ENCODE assay signal across 2 cellular contexts in the genomic region with DNA sequence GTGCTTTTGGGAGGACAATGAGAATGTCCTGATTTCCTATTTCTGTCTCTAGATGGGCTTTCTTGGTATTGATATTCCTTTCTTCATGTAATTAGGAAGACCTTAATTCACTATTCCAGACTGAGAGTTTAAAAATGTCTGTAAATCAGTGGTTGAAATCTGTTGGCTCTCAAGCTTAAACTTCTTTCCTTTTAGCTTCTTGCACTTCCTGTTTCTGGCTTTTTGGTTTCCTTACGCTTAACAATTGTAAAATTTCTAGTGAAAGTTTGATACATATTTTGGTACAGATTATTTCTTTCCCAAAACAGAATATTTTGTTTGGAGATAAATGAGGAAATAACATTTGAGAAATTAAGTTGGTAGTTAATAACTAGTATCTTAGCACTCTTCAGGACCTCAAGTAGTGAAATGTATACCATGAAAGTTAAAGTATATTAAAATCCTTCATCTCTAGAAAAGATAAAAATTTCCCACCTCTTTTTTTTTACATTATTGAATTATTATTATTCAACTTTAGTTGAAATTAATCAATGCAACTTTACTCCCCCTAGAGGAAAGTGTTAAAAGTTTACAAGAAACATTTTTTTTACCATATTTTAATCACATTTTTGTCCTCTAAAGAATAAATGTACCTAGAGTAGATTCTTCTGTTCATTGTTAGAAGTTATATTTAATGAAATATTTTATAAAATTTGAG.
TF ChIP-seq lines count a peak whose summit lies in the region.

No MANE protein-coding gene starts in this region.

TF ChIP-seq in liver, 16 proteins besides CTCF, POLR2A, EP300 and RAD21 (continued from another document):
- TF ChIP-seq, protein P1, sequence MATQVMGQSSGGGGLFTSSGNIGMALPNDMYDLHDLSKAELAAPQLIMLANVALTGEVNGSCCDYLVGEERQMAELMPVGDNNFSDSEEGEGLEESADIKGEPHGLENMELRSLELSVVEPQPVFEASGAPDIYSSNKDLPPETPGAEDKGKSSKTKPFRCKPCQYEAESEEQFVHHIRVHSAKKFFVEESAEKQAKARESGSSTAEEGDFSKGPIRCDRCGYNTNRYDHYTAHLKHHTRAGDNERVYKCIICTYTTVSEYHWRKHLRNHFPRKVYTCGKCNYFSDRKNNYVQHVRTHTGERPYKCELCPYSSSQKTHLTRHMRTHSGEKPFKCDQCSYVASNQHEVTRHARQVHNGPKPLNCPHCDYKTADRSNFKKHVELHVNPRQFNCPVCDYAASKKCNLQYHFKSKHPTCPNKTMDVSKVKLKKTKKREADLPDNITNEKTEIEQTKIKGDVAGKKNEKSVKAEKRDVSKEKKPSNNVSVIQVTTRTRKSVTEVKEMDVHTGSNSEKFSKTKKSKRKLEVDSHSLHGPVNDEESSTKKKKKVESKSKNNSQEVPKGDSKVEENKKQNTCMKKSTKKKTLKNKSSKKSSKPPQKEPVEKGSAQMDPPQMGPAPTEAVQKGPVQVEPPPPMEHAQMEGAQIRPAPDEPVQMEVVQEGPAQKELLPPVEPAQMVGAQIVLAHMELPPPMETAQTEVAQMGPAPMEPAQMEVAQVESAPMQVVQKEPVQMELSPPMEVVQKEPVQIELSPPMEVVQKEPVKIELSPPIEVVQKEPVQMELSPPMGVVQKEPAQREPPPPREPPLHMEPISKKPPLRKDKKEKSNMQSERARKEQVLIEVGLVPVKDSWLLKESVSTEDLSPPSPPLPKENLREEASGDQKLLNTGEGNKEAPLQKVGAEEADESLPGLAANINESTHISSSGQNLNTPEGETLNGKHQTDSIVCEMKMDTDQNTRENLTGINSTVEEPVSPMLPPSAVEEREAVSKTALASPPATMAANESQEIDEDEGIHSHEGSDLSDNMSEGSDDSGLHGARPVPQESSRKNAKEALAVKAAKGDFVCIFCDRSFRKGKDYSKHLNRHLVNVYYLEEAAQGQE (IDR thresholded peaks at IDR 0.05), result no peak
- TF ChIP-seq FOXA2 (IDR thresholded peaks at IDR 0.05) (no peak), RXRA (IDR thresholded peaks at IDR 0.05) (no peak), FOXA1 (IDR thresholded peaks at IDR 0.05) (no peak), HNF4A (conservative IDR thresholded peaks at IDR 0.05) (no peak), GABPA (IDR thresholded peaks at IDR 0.05 in 1 of 2, conservative IDR thresholded peaks at IDR 0.05 in 1 of 2) (no peak)
- TF ChIP-seq, protein P2, sequence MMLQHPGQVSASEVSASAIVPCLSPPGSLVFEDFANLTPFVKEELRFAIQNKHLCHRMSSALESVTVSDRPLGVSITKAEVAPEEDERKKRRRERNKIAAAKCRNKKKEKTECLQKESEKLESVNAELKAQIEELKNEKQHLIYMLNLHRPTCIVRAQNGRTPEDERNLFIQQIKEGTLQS (IDR thresholded peaks at IDR 0.05), result no peak

TF ChIP-seq in HepG2, 621 proteins besides CTCF, POLR2A, EP300 and RAD21 (continued from another document):
- TF ChIP-seq ZNF468 (CRISPR knock-in tag; IDR thresholded peaks at IDR 0.05) (no peak), KDM5B (CRISPR knock-in tag; IDR thresholded peaks at IDR 0.05; ENCODE audit: borderline replicate concordance) (no peak), ZNF10 (CRISPR knock-in tag; IDR thresholded peaks at IDR 0.05; ENCODE audit: borderline replicate concordance, low read depth) (no peak), NR2F6 (IDR thresholded peaks at IDR 0.05) (no peak), NR2F6 (CRISPR knock-in tag; IDR thresholded peaks at IDR 0.05) (no peak)
